ENCODE assay signal across 8 cellular contexts in genomic region chr5:81749186-81749561, GRCh38. TPM values are rescaled to one million over a fixed set of nuclear protein-coding genes. Genes with fewer than 3 reads are reported as not detected.
A peak's percentile ranks its signal among the peaks of the same experiment; 100 is the strongest.
DNase-seq lines count a peak whose midpoint lies in the region; ATAC-seq and TF ChIP-seq lines count a peak whose summit lies in the region.

No MANE protein-coding gene starts in this region.

- 44 to 48% methylated on average over 7 of the region's 7 CpGs for WGBS in mesodermal cell (ENCODE audit: insufficient coverage in 2 of 2), 2 experiments

- no peak for TF ChIP-seq POLR2A in uterus (IDR thresholded peaks at IDR 0.05)

- ATAC-seq in HG03045 (IDR thresholded peaks at IDR 0.05; ENCODE audit: unreplicated experiment) = no peak

- H3K36me3 ChIP-seq in right atrium auricular region (no peaks in the 10 kb centered on the region), mesodermal cell (ENCODE audit: control insufficient read depth, insufficient read depth, low read length) (no peaks in the 10 kb centered on the region), uterus (no peaks in the 10 kb centered on the region)

- H3K27ac ChIP-seq in right atrium auricular region (peak overlapping the region; percentile 87 to 92), mesodermal cell (ENCODE audit: low read depth, low read length, severe bottlenecking) (peak overlapping the region; percentile 25), uterus (peak overlapping the region; percentile 97 to 99)

- H3K9me3 Mint-ChIP-seq in brain = peaks cover 0 to 3% (median 0%) of the 10 kb centered on the region in 5 experiments

- intact Hi-C loops in cardiac septum (cut with DNase I) = loop anchor here (10.0 kb wide), 1 partner anchor 124 kb away; no protein-coding TSS in a partner anchor
- intact Hi-C loops in uterus (cut with DNase I; ENCODE audit: low total_unique reads) = no loop called here

- no peak for TF ChIP-seq CTCF in right atrium auricular region (IDR thresholded peaks at IDR 0.05)
- TF ChIP-seq CTCF in brain (conservative IDR thresholded peaks at IDR 0.05) = no peak
- no peak for TF ChIP-seq CTCF in uterus (IDR thresholded peaks at IDR 0.05)

- H3K27me3 ChIP-seq in right atrium auricular region (no peaks in the 10 kb centered on the region), uterus (no peaks in the 10 kb centered on the region)

- peak overlapping the region; percentile 85 to 94 (median 90) for H3K4me3 Mint-ChIP-seq in brain

- H3K4me1 ChIP-seq in right atrium auricular region (peaks cover 0 to 20% of the 10 kb centered on the region in 2 donors), mesodermal cell (ENCODE audit: control insufficient read depth, insufficient read depth, low read length, poor library complexity, severe bottlenecking) (peaks cover 5% of the 10 kb centered on the region), uterus (peaks cover 0 to 13% of the 10 kb centered on the region in 2 donors)

- no peaks in the 10 kb centered on the region for H3K36me3 Mint-ChIP-seq in brain

- peaks cover 73% of the 10 kb centered on the region for H3K4me1 Mint-ChIP-seq in brain

- H3K27ac Mint-ChIP-seq in brain = peak overlapping the region; percentile 67 to 96 (median 94)

- no peaks in the 10 kb centered on the region for H3K9me3 ChIP-seq in right atrium auricular region
- no peaks in the 10 kb centered on the region for H3K9me3 ChIP-seq in mesodermal cell (ENCODE audit: control insufficient read depth, low read length)
- H3K9me3 ChIP-seq in uterus = no peaks in the 10 kb centered on the region

- H3K27me3 Mint-ChIP-seq in brain = peaks cover 8% of the 10 kb centered on the region

- H3K4me3 ChIP-seq in right atrium auricular region = peak overlapping the region; percentile 86 to 94
- peak overlapping the region; percentile 69 for H3K4me3 ChIP-seq in mesodermal cell (ENCODE audit: extremely low read depth, insufficient read depth, low read length, poor library complexity, severe bottlenecking)
- H3K4me3 ChIP-seq in uterus = peak overlapping the region; percentile 52 to 87

- DNase-seq in right atrium auricular region (ENCODE audit: low spot score) (no peak), cardiac septum (ENCODE audit: low spot score) (no peak), uterus (no peak), NCI-H146 treated with DMSO at 0.1 percent for 48 hours (lab: John Stamatoyannopoulos, UW; ENCODE audit: unreplicated experiment) (no peak)
- no peak for DNase-seq in activated CD4-positive, CD25-positive, alpha-beta regulatory T cell treated with anti-CD3 and anti-CD28 coated beads, Interleukin-2, amount 50 U/mL, for 72 hours

RNA-seq across cellular contexts. Expression of gene SSBP2, which starts 1.7 kb away (rescaled TPM):
- 10 to 100 TPM; 29.3 to 55.1 TPM for total RNA-seq in right atrium auricular region
- total RNA-seq in cardiac septum = 102 TPM
- polyA plus RNA-seq in brain (ENCODE audit: insufficient read depth, low read depth, low replicate concordance) = 50.5 TPM
- polyA plus RNA-seq in mesodermal cell (2013, experiment 1 of 2) = 69.6 TPM
- polyA plus RNA-seq in mesodermal cell (2013, experiment 2 of 2) = 60.9 TPM
- total RNA-seq in uterus = 100 to 1,000 TPM in 2 of 4 donors, 10 to 100 TPM in 2; 22.0 to 204 (median 90.9) TPM

Comparison
In these comparisons a context has a peak if more than half of its experiments do, and no peak if none do; other contexts are left out.
1. H3K27ac ChIP-seq: peak in every context shown above with its lines; median percentile 98 in uterus; 90 in right atrium auricular region; 25 in mesodermal cell.